Comparison of ENCODE assay signal across 1 cellular context in the genomic region with DNA sequence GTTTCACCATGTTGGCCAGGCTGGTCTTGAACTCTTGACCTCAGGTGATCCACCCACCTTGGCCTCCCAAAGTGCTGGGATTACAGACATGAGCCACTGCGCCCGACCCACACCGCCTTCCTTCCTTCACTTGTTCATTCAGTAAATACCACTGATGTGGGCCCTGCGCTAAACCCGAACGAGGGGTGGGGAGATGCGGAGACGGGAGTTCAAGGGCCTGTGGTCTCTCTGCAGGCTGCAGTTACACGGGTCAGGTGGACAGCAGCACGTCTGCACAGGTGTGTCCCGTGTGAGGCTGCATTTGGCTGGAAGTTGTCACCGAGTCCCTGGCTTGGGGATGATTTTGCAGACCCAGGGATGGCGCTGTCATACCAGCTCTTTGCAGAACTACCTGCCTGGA.
TF ChIP-seq lines count a peak whose summit lies in the region.

No MANE protein-coding gene starts in this region.

TF ChIP-seq in WTC11, 78 proteins besides CTCF, POLR2A, EP300 and RAD21:
- no peak for TF ChIP-seq SMAD3 (CRISPR knock-in tag; IDR thresholded peaks at IDR 0.05; ENCODE audit: borderline replicate concordance)
- TF ChIP-seq FOXK1 (CRISPR knock-in tag; IDR thresholded peaks at IDR 0.05): no peak
- TF ChIP-seq, protein P1, sequence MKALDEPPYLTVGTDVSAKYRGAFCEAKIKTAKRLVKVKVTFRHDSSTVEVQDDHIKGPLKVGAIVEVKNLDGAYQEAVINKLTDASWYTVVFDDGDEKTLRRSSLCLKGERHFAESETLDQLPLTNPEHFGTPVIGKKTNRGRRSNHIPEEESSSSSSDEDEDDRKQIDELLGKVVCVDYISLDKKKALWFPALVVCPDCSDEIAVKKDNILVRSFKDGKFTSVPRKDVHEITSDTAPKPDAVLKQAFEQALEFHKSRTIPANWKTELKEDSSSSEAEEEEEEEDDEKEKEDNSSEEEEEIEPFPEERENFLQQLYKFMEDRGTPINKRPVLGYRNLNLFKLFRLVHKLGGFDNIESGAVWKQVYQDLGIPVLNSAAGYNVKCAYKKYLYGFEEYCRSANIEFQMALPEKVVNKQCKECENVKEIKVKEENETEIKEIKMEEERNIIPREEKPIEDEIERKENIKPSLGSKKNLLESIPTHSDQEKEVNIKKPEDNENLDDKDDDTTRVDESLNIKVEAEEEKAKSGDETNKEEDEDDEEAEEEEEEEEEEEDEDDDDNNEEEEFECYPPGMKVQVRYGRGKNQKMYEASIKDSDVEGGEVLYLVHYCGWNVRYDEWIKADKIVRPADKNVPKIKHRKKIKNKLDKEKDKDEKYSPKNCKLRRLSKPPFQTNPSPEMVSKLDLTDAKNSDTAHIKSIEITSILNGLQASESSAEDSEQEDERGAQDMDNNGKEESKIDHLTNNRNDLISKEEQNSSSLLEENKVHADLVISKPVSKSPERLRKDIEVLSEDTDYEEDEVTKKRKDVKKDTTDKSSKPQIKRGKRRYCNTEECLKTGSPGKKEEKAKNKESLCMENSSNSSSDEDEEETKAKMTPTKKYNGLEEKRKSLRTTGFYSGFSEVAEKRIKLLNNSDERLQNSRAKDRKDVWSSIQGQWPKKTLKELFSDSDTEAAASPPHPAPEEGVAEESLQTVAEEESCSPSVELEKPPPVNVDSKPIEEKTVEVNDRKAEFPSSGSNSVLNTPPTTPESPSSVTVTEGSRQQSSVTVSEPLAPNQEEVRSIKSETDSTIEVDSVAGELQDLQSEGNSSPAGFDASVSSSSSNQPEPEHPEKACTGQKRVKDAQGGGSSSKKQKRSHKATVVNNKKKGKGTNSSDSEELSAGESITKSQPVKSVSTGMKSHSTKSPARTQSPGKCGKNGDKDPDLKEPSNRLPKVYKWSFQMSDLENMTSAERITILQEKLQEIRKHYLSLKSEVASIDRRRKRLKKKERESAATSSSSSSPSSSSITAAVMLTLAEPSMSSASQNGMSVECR (CRISPR knock-in tag; IDR thresholded peaks at IDR 0.05; ENCODE audit: borderline replicate concordance): no peak
- TF ChIP-seq, protein P2, sequence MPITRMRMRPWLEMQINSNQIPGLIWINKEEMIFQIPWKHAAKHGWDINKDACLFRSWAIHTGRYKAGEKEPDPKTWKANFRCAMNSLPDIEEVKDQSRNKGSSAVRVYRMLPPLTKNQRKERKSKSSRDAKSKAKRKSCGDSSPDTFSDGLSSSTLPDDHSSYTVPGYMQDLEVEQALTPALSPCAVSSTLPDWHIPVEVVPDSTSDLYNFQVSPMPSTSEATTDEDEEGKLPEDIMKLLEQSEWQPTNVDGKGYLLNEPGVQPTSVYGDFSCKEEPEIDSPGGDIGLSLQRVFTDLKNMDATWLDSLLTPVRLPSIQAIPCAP (CRISPR knock-in tag; IDR thresholded peaks at IDR 0.05): no peak
- TF ChIP-seq, protein P3, sequence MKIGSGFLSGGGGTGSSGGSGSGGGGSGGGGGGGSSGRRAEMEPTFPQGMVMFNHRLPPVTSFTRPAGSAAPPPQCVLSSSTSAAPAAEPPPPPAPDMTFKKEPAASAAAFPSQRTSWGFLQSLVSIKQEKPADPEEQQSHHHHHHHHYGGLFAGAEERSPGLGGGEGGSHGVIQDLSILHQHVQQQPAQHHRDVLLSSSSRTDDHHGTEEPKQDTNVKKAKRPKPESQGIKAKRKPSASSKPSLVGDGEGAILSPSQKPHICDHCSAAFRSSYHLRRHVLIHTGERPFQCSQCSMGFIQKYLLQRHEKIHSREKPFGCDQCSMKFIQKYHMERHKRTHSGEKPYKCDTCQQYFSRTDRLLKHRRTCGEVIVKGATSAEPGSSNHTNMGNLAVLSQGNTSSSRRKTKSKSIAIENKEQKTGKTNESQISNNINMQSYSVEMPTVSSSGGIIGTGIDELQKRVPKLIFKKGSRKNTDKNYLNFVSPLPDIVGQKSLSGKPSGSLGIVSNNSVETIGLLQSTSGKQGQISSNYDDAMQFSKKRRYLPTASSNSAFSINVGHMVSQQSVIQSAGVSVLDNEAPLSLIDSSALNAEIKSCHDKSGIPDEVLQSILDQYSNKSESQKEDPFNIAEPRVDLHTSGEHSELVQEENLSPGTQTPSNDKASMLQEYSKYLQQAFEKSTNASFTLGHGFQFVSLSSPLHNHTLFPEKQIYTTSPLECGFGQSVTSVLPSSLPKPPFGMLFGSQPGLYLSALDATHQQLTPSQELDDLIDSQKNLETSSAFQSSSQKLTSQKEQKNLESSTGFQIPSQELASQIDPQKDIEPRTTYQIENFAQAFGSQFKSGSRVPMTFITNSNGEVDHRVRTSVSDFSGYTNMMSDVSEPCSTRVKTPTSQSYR (CRISPR knock-in tag; IDR thresholded peaks at IDR 0.05): no peak
- TF ChIP-seq TCF7 (CRISPR knock-in tag; IDR thresholded peaks at IDR 0.05; ENCODE audit: low read depth): no peak
- TF ChIP-seq, protein P4, sequence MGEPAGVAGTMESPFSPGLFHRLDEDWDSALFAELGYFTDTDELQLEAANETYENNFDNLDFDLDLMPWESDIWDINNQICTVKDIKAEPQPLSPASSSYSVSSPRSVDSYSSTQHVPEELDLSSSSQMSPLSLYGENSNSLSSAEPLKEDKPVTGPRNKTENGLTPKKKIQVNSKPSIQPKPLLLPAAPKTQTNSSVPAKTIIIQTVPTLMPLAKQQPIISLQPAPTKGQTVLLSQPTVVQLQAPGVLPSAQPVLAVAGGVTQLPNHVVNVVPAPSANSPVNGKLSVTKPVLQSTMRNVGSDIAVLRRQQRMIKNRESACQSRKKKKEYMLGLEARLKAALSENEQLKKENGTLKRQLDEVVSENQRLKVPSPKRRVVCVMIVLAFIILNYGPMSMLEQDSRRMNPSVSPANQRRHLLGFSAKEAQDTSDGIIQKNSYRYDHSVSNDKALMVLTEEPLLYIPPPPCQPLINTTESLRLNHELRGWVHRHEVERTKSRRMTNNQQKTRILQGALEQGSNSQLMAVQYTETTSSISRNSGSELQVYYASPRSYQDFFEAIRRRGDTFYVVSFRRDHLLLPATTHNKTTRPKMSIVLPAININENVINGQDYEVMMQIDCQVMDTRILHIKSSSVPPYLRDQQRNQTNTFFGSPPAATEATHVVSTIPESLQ (CRISPR knock-in tag; IDR thresholded peaks at IDR 0.05): no peak
- TF ChIP-seq, protein P5, sequence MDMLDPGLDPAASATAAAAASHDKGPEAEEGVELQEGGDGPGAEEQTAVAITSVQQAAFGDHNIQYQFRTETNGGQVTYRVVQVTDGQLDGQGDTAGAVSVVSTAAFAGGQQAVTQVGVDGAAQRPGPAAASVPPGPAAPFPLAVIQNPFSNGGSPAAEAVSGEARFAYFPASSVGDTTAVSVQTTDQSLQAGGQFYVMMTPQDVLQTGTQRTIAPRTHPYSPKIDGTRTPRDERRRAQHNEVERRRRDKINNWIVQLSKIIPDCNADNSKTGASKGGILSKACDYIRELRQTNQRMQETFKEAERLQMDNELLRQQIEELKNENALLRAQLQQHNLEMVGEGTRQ (CRISPR knock-in tag; IDR thresholded peaks at IDR 0.05): no peak
TF ChIP-seq in WTC11: peak in this region for 0.
